ENCODE assay signal across 8 cellular contexts in the genomic region with DNA sequence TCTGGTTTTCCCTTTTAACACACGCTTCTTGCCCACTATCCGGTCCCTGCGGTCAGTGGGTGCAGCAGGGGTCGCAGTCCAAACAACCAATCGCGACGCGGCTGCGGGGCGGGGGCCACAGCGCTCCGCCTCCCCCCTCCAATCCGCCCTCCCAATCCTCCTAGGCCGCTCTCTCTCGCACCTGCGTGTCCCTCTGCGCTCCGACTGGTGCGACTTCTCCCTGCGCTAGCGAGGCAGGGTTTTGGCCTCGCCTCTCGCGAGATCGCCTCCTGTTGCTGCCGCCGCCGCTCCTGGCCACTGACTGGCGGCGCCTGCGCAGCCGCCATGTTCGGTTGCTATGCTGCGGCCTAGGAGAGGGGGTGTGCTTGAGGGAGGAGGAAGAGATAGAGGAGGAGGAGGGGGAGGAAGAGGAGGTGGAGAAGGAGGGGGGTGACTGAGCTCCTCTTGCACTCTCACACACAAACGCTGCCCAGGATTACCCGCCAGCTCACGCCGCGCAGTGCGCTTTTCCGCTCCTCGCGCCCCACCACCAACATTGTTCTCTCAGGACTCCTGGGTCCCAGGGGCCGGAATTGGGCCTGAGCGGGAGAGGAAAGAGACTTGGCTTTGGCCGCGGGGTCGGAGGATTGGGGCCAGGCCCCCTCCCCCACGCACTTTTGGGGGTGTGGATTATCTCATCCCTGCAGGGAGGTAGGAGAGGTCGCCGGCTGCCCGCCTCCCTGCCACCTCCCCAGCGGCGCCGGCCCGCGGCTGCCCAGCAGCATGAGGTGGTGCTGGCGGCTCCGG. TPM values are rescaled to one million over a fixed set of nuclear protein-coding genes. Genes with fewer than 3 reads are reported as not detected.
DNase-seq lines count a peak whose midpoint lies in the region; ATAC-seq and FAIRE-seq lines count a peak whose summit lies in the region.

A gene with protein sequence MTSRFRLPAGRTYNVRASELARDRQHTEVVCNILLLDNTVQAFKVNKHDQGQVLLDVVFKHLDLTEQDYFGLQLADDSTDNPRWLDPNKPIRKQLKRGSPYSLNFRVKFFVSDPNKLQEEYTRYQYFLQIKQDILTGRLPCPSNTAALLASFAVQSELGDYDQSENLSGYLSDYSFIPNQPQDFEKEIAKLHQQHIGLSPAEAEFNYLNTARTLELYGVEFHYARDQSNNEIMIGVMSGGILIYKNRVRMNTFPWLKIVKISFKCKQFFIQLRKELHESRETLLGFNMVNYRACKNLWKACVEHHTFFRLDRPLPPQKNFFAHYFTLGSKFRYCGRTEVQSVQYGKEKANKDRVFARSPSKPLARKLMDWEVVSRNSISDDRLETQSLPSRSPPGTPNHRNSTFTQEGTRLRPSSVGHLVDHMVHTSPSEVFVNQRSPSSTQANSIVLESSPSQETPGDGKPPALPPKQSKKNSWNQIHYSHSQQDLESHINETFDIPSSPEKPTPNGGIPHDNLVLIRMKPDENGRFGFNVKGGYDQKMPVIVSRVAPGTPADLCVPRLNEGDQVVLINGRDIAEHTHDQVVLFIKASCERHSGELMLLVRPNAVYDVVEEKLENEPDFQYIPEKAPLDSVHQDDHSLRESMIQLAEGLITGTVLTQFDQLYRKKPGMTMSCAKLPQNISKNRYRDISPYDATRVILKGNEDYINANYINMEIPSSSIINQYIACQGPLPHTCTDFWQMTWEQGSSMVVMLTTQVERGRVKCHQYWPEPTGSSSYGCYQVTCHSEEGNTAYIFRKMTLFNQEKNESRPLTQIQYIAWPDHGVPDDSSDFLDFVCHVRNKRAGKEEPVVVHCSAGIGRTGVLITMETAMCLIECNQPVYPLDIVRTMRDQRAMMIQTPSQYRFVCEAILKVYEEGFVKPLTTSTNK (plus strand): TSS at position 472 of the 786 bp plus-strand sequence. CDS start 49,932 bp downstream, outside the sequence.

- H3K9me3 ChIP-seq in KOPT-K1 (ENCODE audit: insufficient read depth, low read length, poor library complexity, severe bottlenecking) = no peaks in the 10 kb centered on the region
- no peaks in the 10 kb centered on the region for H3K9me3 ChIP-seq in muscle layer of colon (ENCODE audit: low read length)

- ATAC-seq in GM21786 (IDR thresholded peaks at IDR 0.05; ENCODE audit: unreplicated experiment) (peak; percentile 95), esophagus mucosa (peak; percentile 99)
- ATAC-seq in activated T-cell treated with anti-CD3 and anti-CD28 coated beads, Interleukin-2, amount 50 U/mL, for 72 hours (replicated peaks in 1 of 2) = peak; percentile 90 to 91

- H3K27me3 ChIP-seq in muscle layer of colon (ENCODE audit: control insufficient read depth in 1 of 2, insufficient read depth in 2 of 2, low read length in 2 of 2) = no peaks in the 10 kb centered on the region

- H3K4me1 Mint-ChIP-seq in activated T-cell treated with anti-CD3 and anti-CD28 coated beads, Interleukin-2, amount 50 U/mL, for 72 hours (ENCODE audit: low read depth) = peaks cover 59% of the 10 kb centered on the region

- no peaks in the 10 kb centered on the region for H3K36me3 ChIP-seq in KOPT-K1 (ENCODE audit: insufficient read depth, low read length)
- H3K36me3 ChIP-seq in muscle layer of colon (ENCODE audit: insufficient read depth, low read length) = no peaks in the 10 kb centered on the region

- no peaks in the 10 kb centered on the region for H3K27me3 Mint-ChIP-seq in activated T-cell treated with anti-CD3 and anti-CD28 coated beads, Interleukin-2, amount 50 U/mL, for 72 hours (ENCODE audit: low read depth)

- H3K4me1 ChIP-seq in muscle layer of colon (ENCODE audit: insufficient read depth, low read length) = peaks cover 19% of the 10 kb centered on the region

- H3K27ac Mint-ChIP-seq in activated T-cell treated with anti-CD3 and anti-CD28 coated beads, Interleukin-2, amount 50 U/mL, for 72 hours = peak within 1 kb of the TSS; percentile 96

- peaks cover 2 to 3% of the 10 kb centered on the region in 2 donors for H3K36me3 Mint-ChIP-seq in activated T-cell treated with anti-CD3 and anti-CD28 coated beads, Interleukin-2, amount 50 U/mL, for 72 hours (ENCODE audit: insufficient read depth in 2 of 2)

- H3K9ac ChIP-seq in muscle layer of colon (ENCODE audit: low read length) = peak within 1 kb of the TSS; percentile 82

- peak within 1 kb of the TSS; percentile 81 to 83 for H3K4me3 ChIP-seq in muscle layer of colon (ENCODE audit: low read depth in 1 of 2, low read length in 2 of 2)

- H3K27ac ChIP-seq in KOPT-K1 (ENCODE audit: low read depth, low read length, poor library complexity, severe bottlenecking) = peak within 1 kb of the TSS; percentile 91
- H3K27ac ChIP-seq in muscle layer of colon (ENCODE audit: low read depth, low read length) = peak within 1 kb of the TSS; percentile 81

- peak; percentile 96 for DNase-seq in DMS79 (lab: John Stamatoyannopoulos, UW)
- DNase-seq in RCC 7860 (ENCODE audit: low spot score) = peak; percentile 99
- peak; percentile 94 to 97 for DNase-seq in activated T-cell treated with anti-CD3 and anti-CD28 coated beads, Interleukin-2, amount 50 U/mL, for 72 hours
- peak; percentile 83 for DNase-seq in stimulated activated CD8-positive, alpha-beta memory T cell treated with anti-CD3 and anti-CD28 coated beads, Interleukin-7, amount 100 ng/mL, for 24 hours (ENCODE audit: low read depth)

- peak within 1 kb of the TSS; percentile 85 to 96 for H3K4me3 Mint-ChIP-seq in activated T-cell treated with anti-CD3 and anti-CD28 coated beads, Interleukin-2, amount 50 U/mL, for 72 hours

- no peaks in the 10 kb centered on the region for H3K9me3 Mint-ChIP-seq in activated T-cell treated with anti-CD3 and anti-CD28 coated beads, Interleukin-2, amount 50 U/mL, for 72 hours

- peak; percentile 86 for FAIRE-seq in RCC 7860 (lab: Jason Lieb, UNC)

RNA-seq across cellular contexts. Expression of the gene that starts here (rescaled TPM):
- 10 to 100 TPM; 38.0 to 46.5 TPM for total RNA-seq in activated T-cell treated with anti-CD3 and anti-CD28 coated beads, Interleukin-2, amount 50 U/mL, for 72 hours
- total RNA-seq in esophagus mucosa = 20.4 TPM

Comparison
In these comparisons a context has a peak if more than half of its experiments do, and no peak if none do; other contexts are left out.
1. Peak in every context shown above with its lines: DNase-seq, ATAC-seq, H3K4me3 ChIP-seq and H3K27ac ChIP-seq.